ENCODE assay signal across 1 cellular context in the genomic region with DNA sequence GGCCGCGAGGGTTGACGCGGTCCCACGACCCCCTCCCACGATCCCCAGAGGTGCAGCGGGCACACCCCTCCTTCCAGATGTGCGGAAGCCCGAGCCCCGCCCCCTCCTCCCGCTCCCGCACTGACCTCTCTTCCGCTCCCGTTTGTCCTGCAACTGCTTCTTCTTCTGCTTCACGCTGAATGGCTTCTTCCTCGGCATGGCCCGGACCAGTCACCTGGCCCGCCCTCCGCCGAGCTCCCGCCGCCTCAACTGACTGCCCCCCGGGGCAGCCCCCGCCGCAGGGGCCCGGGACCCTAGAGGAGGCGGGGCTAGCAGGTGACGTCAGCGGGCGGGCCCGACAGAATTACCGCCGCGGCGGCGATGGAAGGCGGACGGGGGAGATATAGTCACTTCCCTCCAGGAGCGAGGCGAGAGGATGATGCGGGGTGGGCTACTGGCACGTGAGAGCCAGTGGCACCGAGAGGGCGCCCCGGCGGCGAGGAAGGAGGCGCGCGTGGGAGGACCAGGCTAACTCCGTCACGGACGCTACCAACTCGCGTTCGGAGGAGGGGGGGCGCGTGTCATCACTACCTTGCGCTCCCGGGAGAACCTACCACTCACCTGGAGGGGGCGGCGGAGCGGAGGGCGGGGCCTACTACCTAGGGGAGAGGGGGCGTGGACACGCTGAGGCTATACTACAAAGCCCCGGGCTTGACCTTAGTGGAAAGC.
A peak's percentile ranks its signal among the peaks of the same experiment; 100 is the strongest.
TF ChIP-seq lines count a peak whose summit lies in the region.

Gene GNL1, minus strand, starts transcription at position 484 of the 708 bp plus-strand sequence. Its CDS starts 286 bp downstream, at position 198.

TF ChIP-seq in K562, 482 proteins besides CTCF, POLR2A, EP300 and RAD21 (continued from another document and continues in another):
- TF ChIP-seq SMAD1 (IDR thresholded peaks at IDR 0.05; ENCODE audit: low read depth, low read length, partially characterized antibody) (no peak), ZNF143 (CRISPR knock-in tag; IDR thresholded peaks at IDR 0.05) (no peak; the same call in 1 of the 2 replicates), ZNF398 (CRISPR knock-in tag; IDR thresholded peaks at IDR 0.05) (no peak), KAT2B (IDR thresholded peaks at IDR 0.05; ENCODE audit: low read depth, low read length) (no peak), U2AF2 (optimal IDR thresholded peaks at IDR 0.05; ENCODE audit: low read depth, low read length) (no peak), POLR2AphosphoS5 (IDR thresholded peaks at IDR 0.05; ENCODE audit: control insufficient read depth, insufficient read depth, low read depth, low read length) (peak; percentile 51; the same call in 1 of the 2 replicates), MECOM (CRISPR knock-in tag; IDR thresholded peaks at IDR 0.05) (no peak), ETV5 (CRISPR knock-in tag; IDR thresholded peaks at IDR 0.05; ENCODE audit: low read depth) (no peak), MXI1 (IDR thresholded peaks at IDR 0.05; ENCODE audit: low read depth, low read length) (no peak), TAL1 (IDR thresholded peaks at IDR 0.05) (no peak; the same call in 1 of the 2 replicates), TAF1 (IDR thresholded peaks at IDR 0.05; ENCODE audit: control insufficient read depth, extremely low read depth, insufficient read depth, low read length, severe bottlenecking) (peak; percentile 74), EWSR1 (IDR thresholded peaks at IDR 0.05; ENCODE audit: borderline replicate concordance, low read depth, partially characterized antibody) (no peak), FOXJ2 (tag; IDR thresholded peaks at IDR 0.05) (no peak; the same call in 1 of the 2 replicates), ILF3 (IDR thresholded peaks at IDR 0.05; ENCODE audit: borderline replicate concordance) (no peak; the same call in 1 of the 2 replicates), NFRKB (IDR thresholded peaks at IDR 0.05; ENCODE audit: low read depth) (no peak; the same call in 1 of the 2 replicates), ZNF707 (CRISPR knock-in tag; conservative IDR thresholded peaks at IDR 0.05) (no peak), CHCHD3 (CRISPR knock-in tag; IDR thresholded peaks at IDR 0.05) (no peak), TCF7L2 (IDR thresholded peaks at IDR 0.05; ENCODE audit: low read depth, low read length) (peak; percentile 95), ESRRA (IDR thresholded peaks at IDR 0.05; ENCODE audit: borderline replicate concordance, low read depth) (no peak), XRCC5 (IDR thresholded peaks at IDR 0.05; ENCODE audit: low read depth, low read length) (0 out of 2 replicates have a peak, but pooled peaks have one; percentile 79), L3MBTL2 (IDR thresholded peaks at IDR 0.05) (peak; percentile 57; the same call in 1 of the 2 replicates), RBM17 (IDR thresholded peaks at IDR 0.05; ENCODE audit: borderline replicate concordance, low read depth, low read length) (no peak), FOXA3 (CRISPR knock-in tag; conservative IDR thresholded peaks at IDR 0.05 in 1 of 2, IDR thresholded peaks at IDR 0.05 in 1 of 2) (no peak; a peak in 1 of 4 replicates), ZBTB43 (CRISPR knock-in tag; IDR thresholded peaks at IDR 0.05) (peak; percentile 72; the same call in 1 of the 2 replicates), NFATC3 (IDR thresholded peaks at IDR 0.05) (no peak), SMARCE1 (IDR thresholded peaks at IDR 0.05) (peak; percentile 0; the same call in 1 of the 2 replicates), CEBPB (tag; IDR thresholded peaks at IDR 0.05) (peak; percentile 73), KDM5B (IDR thresholded peaks at IDR 0.05; ENCODE audit: insufficient replicate concordance, low read depth, low read length) (peak; percentile 11), GABPB2 (CRISPR knock-in tag; conservative IDR thresholded peaks at IDR 0.05) (no peak), ZNF282 (CRISPR knock-in tag; IDR thresholded peaks at IDR 0.05) (no peak), ZNF280A (IDR thresholded peaks at IDR 0.05; ENCODE audit: low read depth, partially characterized antibody) (no peak), GATAD2B (IDR thresholded peaks at IDR 0.05; ENCODE audit: borderline replicate concordance) (peak; percentile 33; the same call in 1 of the 2 replicates), LARP7 (IDR thresholded peaks at IDR 0.05) (no peak), THRAP3 (IDR thresholded peaks at IDR 0.05; ENCODE audit: borderline replicate concordance) (no peak), SREBF1 (IDR thresholded peaks at IDR 0.05; ENCODE audit: borderline replicate concordance, low read depth, low read length) (peak; percentile 85)
- TF ChIP-seq, protein P1, sequence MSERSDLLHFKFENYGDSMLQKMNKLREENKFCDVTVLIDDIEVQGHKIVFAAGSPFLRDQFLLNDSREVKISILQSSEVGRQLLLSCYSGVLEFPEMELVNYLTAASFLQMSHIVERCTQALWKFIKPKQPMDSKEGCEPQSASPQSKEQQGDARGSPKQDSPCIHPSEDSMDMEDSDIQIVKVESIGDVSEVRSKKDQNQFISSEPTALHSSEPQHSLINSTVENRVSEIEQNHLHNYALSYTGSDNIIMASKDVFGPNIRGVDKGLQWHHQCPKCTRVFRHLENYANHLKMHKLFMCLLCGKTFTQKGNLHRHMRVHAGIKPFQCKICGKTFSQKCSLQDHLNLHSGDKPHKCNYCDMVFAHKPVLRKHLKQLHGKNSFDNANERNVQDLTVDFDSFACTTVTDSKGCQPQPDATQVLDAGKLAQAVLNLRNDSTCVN (CRISPR knock-in tag; IDR thresholded peaks at IDR 0.05): no peak; the same call in 1 of the 2 replicates
- TF ChIP-seq, protein P2, sequence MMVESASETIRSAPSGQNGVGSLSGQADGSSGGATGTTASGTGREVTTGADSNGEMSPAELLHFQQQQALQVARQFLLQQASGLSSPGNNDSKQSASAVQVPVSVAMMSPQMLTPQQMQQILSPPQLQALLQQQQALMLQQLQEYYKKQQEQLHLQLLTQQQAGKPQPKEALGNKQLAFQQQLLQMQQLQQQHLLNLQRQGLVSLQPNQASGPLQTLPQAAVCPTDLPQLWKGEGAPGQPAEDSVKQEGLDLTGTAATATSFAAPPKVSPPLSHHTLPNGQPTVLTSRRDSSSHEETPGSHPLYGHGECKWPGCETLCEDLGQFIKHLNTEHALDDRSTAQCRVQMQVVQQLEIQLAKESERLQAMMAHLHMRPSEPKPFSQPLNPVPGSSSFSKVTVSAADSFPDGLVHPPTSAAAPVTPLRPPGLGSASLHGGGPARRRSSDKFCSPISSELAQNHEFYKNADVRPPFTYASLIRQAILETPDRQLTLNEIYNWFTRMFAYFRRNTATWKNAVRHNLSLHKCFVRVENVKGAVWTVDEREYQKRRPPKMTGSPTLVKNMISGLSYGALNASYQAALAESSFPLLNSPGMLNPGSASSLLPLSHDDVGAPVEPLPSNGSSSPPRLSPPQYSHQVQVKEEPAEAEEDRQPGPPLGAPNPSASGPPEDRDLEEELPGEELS (CRISPR knock-in tag; IDR thresholded peaks at IDR 0.05; ENCODE audit: borderline replicate concordance): peak; percentile 81; the same call in 1 of the 2 replicates
- TF ChIP-seq, protein P3, sequence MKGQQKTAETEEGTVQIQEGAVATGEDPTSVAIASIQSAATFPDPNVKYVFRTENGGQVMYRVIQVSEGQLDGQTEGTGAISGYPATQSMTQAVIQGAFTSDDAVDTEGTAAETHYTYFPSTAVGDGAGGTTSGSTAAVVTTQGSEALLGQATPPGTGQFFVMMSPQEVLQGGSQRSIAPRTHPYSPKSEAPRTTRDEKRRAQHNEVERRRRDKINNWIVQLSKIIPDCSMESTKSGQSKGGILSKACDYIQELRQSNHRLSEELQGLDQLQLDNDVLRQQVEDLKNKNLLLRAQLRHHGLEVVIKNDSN (CRISPR knock-in tag; IDR thresholded peaks at IDR 0.05): no peak; the same call in 1 of the 2 replicates
- TF ChIP-seq, protein P4, sequence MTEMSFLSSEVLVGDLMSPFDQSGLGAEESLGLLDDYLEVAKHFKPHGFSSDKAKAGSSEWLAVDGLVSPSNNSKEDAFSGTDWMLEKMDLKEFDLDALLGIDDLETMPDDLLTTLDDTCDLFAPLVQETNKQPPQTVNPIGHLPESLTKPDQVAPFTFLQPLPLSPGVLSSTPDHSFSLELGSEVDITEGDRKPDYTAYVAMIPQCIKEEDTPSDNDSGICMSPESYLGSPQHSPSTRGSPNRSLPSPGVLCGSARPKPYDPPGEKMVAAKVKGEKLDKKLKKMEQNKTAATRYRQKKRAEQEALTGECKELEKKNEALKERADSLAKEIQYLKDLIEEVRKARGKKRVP (CRISPR knock-in tag; IDR thresholded peaks at IDR 0.05): no peak
- TF ChIP-seq, protein P5, sequence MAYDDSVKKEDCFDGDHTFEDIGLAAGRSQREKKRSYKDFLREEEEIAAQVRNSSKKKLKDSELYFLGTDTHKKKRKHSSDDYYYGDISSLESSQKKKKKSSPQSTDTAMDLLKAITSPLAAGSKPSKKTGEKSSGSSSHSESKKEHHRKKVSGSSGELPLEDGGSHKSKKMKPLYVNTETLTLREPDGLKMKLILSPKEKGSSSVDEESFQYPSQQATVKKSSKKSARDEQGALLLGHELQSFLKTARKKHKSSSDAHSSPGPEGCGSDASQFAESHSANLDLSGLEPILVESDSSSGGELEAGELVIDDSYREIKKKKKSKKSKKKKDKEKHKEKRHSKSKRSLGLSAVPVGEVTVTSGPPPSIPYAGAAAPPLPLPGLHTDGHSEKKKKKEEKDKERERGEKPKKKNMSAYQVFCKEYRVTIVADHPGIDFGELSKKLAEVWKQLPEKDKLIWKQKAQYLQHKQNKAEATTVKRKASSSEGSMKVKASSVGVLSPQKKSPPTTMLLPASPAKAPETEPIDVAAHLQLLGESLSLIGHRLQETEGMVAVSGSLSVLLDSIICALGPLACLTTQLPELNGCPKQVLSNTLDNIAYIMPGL (CRISPR knock-in tag; IDR thresholded peaks at IDR 0.05): peak; percentile 70; the same call in 1 of the 2 replicates
- TF ChIP-seq, protein P6, sequence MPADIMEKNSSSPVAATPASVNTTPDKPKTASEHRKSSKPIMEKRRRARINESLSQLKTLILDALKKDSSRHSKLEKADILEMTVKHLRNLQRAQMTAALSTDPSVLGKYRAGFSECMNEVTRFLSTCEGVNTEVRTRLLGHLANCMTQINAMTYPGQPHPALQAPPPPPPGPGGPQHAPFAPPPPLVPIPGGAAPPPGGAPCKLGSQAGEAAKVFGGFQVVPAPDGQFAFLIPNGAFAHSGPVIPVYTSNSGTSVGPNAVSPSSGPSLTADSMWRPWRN (IDR thresholded peaks at IDR 0.05; ENCODE audit: low read depth): no peak
- TF ChIP-seq, protein P7, sequence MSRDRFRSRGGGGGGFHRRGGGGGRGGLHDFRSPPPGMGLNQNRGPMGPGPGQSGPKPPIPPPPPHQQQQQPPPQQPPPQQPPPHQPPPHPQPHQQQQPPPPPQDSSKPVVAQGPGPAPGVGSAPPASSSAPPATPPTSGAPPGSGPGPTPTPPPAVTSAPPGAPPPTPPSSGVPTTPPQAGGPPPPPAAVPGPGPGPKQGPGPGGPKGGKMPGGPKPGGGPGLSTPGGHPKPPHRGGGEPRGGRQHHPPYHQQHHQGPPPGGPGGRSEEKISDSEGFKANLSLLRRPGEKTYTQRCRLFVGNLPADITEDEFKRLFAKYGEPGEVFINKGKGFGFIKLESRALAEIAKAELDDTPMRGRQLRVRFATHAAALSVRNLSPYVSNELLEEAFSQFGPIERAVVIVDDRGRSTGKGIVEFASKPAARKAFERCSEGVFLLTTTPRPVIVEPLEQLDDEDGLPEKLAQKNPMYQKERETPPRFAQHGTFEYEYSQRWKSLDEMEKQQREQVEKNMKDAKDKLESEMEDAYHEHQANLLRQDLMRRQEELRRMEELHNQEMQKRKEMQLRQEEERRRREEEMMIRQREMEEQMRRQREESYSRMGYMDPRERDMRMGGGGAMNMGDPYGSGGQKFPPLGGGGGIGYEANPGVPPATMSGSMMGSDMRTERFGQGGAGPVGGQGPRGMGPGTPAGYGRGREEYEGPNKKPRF (IDR thresholded peaks at IDR 0.05; ENCODE audit: low read depth, low read length): no peak
